In the genomic region with DNA sequence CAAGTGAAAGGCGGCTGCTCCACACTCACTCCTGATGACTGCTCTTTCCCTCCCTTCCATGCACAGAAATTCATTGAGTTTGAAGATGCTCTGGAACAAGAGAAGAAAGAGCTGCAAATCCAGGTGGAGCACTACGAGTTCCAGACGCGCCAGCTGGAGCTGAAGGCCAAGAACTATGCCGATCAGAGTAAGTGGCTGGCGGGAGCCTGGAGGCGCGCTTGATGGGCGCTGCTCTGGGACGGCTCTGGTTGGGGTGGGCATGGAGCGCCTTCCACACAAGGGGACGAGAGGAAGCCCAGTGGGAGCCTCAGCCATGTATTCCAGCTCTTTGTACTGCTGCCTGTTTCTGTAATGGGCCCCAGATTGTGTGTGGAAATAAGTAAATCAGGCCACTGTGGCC, we compare ENCODE assay signal across 2 cellular contexts.
TF ChIP-seq lines count a peak whose summit lies in the region.

No MANE protein-coding gene starts in this region.

TF ChIP-seq in SK-N-SH, 30 proteins besides CTCF, POLR2A, EP300 and RAD21 (continued from another document):
- TF ChIP-seq, protein P1, sequence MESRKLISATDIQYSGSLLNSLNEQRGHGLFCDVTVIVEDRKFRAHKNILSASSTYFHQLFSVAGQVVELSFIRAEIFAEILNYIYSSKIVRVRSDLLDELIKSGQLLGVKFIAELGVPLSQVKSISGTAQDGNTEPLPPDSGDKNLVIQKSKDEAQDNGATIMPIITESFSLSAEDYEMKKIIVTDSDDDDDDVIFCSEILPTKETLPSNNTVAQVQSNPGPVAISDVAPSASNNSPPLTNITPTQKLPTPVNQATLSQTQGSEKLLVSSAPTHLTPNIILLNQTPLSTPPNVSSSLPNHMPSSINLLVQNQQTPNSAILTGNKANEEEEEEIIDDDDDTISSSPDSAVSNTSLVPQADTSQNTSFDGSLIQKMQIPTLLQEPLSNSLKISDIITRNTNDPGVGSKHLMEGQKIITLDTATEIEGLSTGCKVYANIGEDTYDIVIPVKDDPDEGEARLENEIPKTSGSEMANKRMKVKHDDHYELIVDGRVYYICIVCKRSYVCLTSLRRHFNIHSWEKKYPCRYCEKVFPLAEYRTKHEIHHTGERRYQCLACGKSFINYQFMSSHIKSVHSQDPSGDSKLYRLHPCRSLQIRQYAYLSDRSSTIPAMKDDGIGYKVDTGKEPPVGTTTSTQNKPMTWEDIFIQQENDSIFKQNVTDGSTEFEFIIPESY (IDR thresholded peaks at IDR 0.05; ENCODE audit: borderline replicate concordance, low read depth): no peak
- TF ChIP-seq, protein P2, sequence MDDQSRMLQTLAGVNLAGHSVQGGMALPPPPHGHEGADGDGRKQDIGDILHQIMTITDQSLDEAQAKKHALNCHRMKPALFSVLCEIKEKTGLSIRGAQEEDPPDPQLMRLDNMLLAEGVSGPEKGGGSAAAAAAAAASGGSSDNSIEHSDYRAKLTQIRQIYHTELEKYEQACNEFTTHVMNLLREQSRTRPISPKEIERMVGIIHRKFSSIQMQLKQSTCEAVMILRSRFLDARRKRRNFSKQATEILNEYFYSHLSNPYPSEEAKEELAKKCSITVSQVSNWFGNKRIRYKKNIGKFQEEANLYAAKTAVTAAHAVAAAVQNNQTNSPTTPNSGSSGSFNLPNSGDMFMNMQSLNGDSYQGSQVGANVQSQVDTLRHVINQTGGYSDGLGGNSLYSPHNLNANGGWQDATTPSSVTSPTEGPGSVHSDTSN (IDR thresholded peaks at IDR 0.05): no peak
- TF ChIP-seq, protein P3, sequence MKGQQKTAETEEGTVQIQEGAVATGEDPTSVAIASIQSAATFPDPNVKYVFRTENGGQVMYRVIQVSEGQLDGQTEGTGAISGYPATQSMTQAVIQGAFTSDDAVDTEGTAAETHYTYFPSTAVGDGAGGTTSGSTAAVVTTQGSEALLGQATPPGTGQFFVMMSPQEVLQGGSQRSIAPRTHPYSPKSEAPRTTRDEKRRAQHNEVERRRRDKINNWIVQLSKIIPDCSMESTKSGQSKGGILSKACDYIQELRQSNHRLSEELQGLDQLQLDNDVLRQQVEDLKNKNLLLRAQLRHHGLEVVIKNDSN (IDR thresholded peaks at IDR 0.05; ENCODE audit: borderline replicate concordance, low read depth): no peak
- TF ChIP-seq RFX5 (IDR thresholded peaks at IDR 0.05; ENCODE audit: low read length): no peak
- no peak for TF ChIP-seq RXRA (IDR thresholded peaks at IDR 0.05; ENCODE audit: borderline replicate concordance, low read depth)
- TF ChIP-seq NRF1 (IDR thresholded peaks at IDR 0.05; ENCODE audit: low read depth, low read length): no peak
TF ChIP-seq in SK-N-SH: peak in this region for 0.

TF ChIP-seq in SK-N-SH treated with all-trans-retinoic acid at 6 μM for 48 hours, 23 proteins besides CTCF, POLR2A, EP300 and RAD21 (continued from another document):
- TF ChIP-seq, protein P4, sequence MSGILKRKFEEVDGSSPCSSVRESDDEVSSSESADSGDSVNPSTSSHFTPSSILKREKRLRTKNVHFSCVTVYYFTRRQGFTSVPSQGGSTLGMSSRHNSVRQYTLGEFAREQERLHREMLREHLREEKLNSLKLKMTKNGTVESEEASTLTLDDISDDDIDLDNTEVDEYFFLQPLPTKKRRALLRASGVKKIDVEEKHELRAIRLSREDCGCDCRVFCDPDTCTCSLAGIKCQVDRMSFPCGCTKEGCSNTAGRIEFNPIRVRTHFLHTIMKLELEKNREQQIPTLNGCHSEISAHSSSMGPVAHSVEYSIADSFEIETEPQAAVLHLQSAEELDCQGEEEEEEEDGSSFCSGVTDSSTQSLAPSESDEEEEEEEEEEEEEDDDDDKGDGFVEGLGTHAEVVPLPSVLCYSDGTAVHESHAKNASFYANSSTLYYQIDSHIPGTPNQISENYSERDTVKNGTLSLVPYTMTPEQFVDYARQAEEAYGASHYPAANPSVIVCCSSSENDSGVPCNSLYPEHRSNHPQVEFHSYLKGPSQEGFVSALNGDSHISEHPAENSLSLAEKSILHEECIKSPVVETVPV (CRISPR knock-in tag; IDR thresholded peaks at IDR 0.05): no peak
- TF ChIP-seq ESRRG (CRISPR knock-in tag; IDR thresholded peaks at IDR 0.05) (no peak), TOX (CRISPR knock-in tag; IDR thresholded peaks at IDR 0.05; ENCODE audit: borderline replicate concordance) (no peak), ZC3H10 (CRISPR knock-in tag; IDR thresholded peaks at IDR 0.05) (no peak), SNAI2 (CRISPR knock-in tag; IDR thresholded peaks at IDR 0.05) (no peak), ZNF70 (CRISPR knock-in tag; IDR thresholded peaks at IDR 0.05) (no peak), ZFP30 (CRISPR knock-in tag; IDR thresholded peaks at IDR 0.05) (no peak), BACH2 (CRISPR knock-in tag; IDR thresholded peaks at IDR 0.05; ENCODE audit: borderline replicate concordance) (no peak), TCF4 (CRISPR knock-in tag; IDR thresholded peaks at IDR 0.05; ENCODE audit: borderline replicate concordance) (no peak), ZNF565 (CRISPR knock-in tag; conservative IDR thresholded peaks at IDR 0.05; ENCODE audit: low read depth) (no peak), ISL1 (CRISPR knock-in tag; IDR thresholded peaks at IDR 0.05) (no peak), CSDC2 (CRISPR knock-in tag; IDR thresholded peaks at IDR 0.05) (no peak), PATZ1 (CRISPR knock-in tag; IDR thresholded peaks at IDR 0.05; ENCODE audit: borderline replicate concordance) (no peak), OSR1 (CRISPR knock-in tag; IDR thresholded peaks at IDR 0.05) (no peak), CREB5 (CRISPR knock-in tag; IDR thresholded peaks at IDR 0.05; ENCODE audit: low read depth) (no peak)
TF ChIP-seq in SK-N-SH treated with all-trans-retinoic acid at 6 μM for 48 hours: peak in this region for 0.
